Comparison of ENCODE assay signal across 8 cellular contexts in genomic region chr6:110873981-110874879, GRCh38. TPM values are rescaled to one million over a fixed set of nuclear protein-coding genes. Genes with fewer than 3 reads are reported as not detected.
DNase-seq lines count a peak whose midpoint lies in the region; ATAC-seq, FAIRE-seq and TF ChIP-seq lines count a peak whose summit lies in the region.

AMD1 (plus strand) TSS chr6:110874785; CDS start chr6:110875106, 321 bp downstream.

- peak within 1 kb of the TSS; percentile 89 for H3K27ac ChIP-seq in keratinocyte (ENCODE audit: control insufficient read depth, insufficient read depth, low read length)

- peaks cover 47% of the 10 kb centered on the region for H3K79me2 ChIP-seq in keratinocyte (ENCODE audit: control insufficient read depth, insufficient read depth, low read length)

- H3K9ac ChIP-seq in keratinocyte (ENCODE audit: control insufficient read depth, extremely low read depth, insufficient read depth, low read length) = peak within 1 kb of the TSS; percentile 93

- peak within 1 kb of the TSS; percentile 94 for H3K4me2 ChIP-seq in keratinocyte (ENCODE audit: control insufficient read depth, extremely low read depth, insufficient read depth, low read depth, low read length)

- no peak for TF ChIP-seq CTCF in AG10803 (conservative IDR thresholded peaks at IDR 0.05; ENCODE audit: low read length)
- no peak for TF ChIP-seq CTCF in keratinocyte (optimal IDR thresholded peaks at IDR 0.05 in 1 of 3, IDR thresholded peaks at IDR 0.05 in 1 of 3, conservative IDR thresholded peaks at IDR 0.05 in 1 of 3; ENCODE audit: extremely low read depth in 1 of 3, insufficient read depth in 2 of 3, low read length in 3 of 3)

- ATAC-seq in GM19043 (IDR thresholded peaks at IDR 0.05; ENCODE audit: low read depth, unreplicated experiment) (peak; percentile 67), HG03378 (IDR thresholded peaks at IDR 0.05; ENCODE audit: unreplicated experiment) (peak; percentile 78)

- H4K20me1 ChIP-seq in keratinocyte (ENCODE audit: control insufficient read depth, extremely low read depth, insufficient read depth, low read length) = peaks cover 18% of the 10 kb centered on the region

- dilution Hi-C loops in keratinocyte (cut with MboI; ENCODE audit: extremely low pct_ligation_motif_present, low sequenced_read_pairs) = loop anchor here (10.0 kb wide), 2 partner anchors 179 to 339 kb away; no protein-coding TSS in a partner anchor

- peak within 1 kb of the TSS; percentile 83 for H3K4me3 ChIP-seq in AG10803 (ENCODE audit: low read length)
- peak within 1 kb of the TSS; percentile 90 to 94 (median 92) for H3K4me3 ChIP-seq in keratinocyte (ENCODE audit: control insufficient read depth in 2 of 3, extremely low read depth in 1 of 3, insufficient read depth in 2 of 3, low read depth in 1 of 3, low read length in 3 of 3)

- no peaks in the 10 kb centered on the region for H3K27me3 ChIP-seq in keratinocyte (ENCODE audit: control insufficient read depth, extremely low read depth, insufficient read depth, low read length)

- DNase-seq in AG10803 (ENCODE audit: low read depth) (peak; percentile 98), NCI-H460 (ENCODE audit: extremely low read depth, low read depth) (peak; percentile 93), cerebellar nuclear complex (lab: John Stamatoyannopoulos, UW) (peak; percentile 89 to 92), keratinocyte (ENCODE audit: low read depth, low spot score) (peak; percentile 74)
- peak; percentile 90 for DNase-seq in activated CD4-positive, CD25-positive, alpha-beta regulatory T cell treated with anti-CD3 and anti-CD28 coated beads, Interleukin-2, amount 50 U/mL, for 72 hours
- peak; percentile 86 for DNase-seq in stimulated activated CD4-positive, alpha-beta T cell treated with anti-CD3 and anti-CD28 coated beads, Interleukin-15, amount 100 ng/mL, for 1 hour (ENCODE audit: low read depth in 1 of 2, low spot score in 1 of 2)

- H3K4me1 ChIP-seq in keratinocyte (ENCODE audit: control insufficient read depth, extremely low read depth, insufficient read depth, low read length) = peaks cover 24% of the 10 kb centered on the region

- no peaks in the 10 kb centered on the region for H3K36me3 ChIP-seq in keratinocyte (ENCODE audit: control insufficient read depth in 2 of 2, extremely low read depth in 1 of 2, insufficient read depth in 2 of 2, low read length in 2 of 2)

- H3K9me3 ChIP-seq in keratinocyte (ENCODE audit: control insufficient read depth, low read depth, low read length) = no peaks in the 10 kb centered on the region

- no peaks in the 10 kb centered on the region for H3K9me1 ChIP-seq in keratinocyte (ENCODE audit: control insufficient read depth, extremely low read depth, insufficient read depth, low read length)

- peak; percentile 44 for FAIRE-seq in keratinocyte (lab: Jason Lieb, UNC)

- H2AFZ ChIP-seq in keratinocyte (ENCODE audit: control insufficient read depth, low read length) = peak within 1 kb of the TSS; percentile 98

RNA-seq across cellular contexts. Expression of gene AMD1, which starts in this region (rescaled TPM):
- 96.5 and 100 TPM in 2 replicates for total RNA-seq in NCI-H460 (2014; rRNA removed; shearing (Covaris generic))
- polyA plus RNA-seq in NCI-H460 (2014; cell fraction: nucleus; rRNA removed) = 45.1 and 76.1 TPM in 2 replicates
- polyA plus RNA-seq in keratinocyte = 51.4 to 105 TPM (median 90.9 TPM) in 3 replicates
- polyA plus RNA-seq in keratinocyte (2011; ENCODE audit: low read depth) = 39.1 TPM
- polyA plus RNA-seq in keratinocyte (2011; cell fraction: cytosol; rRNA removed) = 62.6 and 121 TPM in 2 replicates
- 42.8 and 66.6 TPM in 2 replicates for polyA plus RNA-seq in keratinocyte (2011; cell fraction: nucleus; rRNA removed)
- 63.5 and 76.8 TPM in 2 replicates for polyA plus RNA-seq in keratinocyte (2012; ENCODE audit: low replicate concordance)
- 15.6 to 116 TPM (median 55.7 TPM) in 3 replicates for polyA minus RNA-seq in keratinocyte
- polyA minus RNA-seq in keratinocyte (2011; cell fraction: cytosol; rRNA and poly(A)+ RNA removed) = 76.4 TPM
- polyA minus RNA-seq in keratinocyte (2011; cell fraction: nucleus; rRNA and poly(A)+ RNA removed) = 27.3 and 48.6 TPM in 2 replicates

Comparison
In these comparisons a context has a peak if more than half of its experiments do, and no peak if none do; other contexts are left out.
1. Peak in every context shown above with its lines: DNase-seq, ATAC-seq, H3K4me3 ChIP-seq and H3K27ac ChIP-seq.